In the genomic region with DNA sequence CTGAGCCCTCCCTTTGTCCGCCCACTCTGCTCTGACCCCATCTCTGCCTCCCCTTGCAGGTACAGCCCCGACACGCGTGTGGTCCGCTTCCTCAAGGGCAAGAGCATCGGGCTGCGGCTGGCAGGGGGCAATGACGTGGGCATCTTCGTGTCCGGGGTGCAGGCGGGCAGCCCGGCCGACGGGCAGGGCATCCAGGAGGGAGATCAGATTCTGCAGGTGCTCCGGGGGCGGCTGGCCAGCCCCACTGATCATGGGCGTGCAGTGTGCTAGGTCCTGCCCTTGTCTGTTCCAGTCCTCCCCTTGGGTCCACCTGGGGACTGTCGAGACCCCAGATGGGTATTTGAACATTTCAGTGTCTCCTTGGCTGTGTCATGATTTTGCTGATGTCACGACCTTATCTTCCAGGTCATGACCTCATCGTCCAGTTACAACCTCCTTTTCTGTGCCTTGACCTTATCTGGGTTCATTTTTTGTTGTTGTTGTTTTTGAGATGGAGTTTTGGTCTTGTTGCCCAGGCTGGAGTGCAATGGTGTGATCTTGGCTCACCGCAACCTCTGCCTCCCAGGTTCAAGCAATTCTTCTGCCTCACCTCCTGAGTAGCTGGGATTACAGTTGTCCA, we compare ENCODE assay signal across 1 cellular context.
TF ChIP-seq lines count a peak whose summit lies in the region.

No MANE protein-coding gene starts in this region.

TF ChIP-seq in HEK293, 187 proteins besides CTCF, POLR2A, EP300 and RAD21:
- TF ChIP-seq, protein P1, sequence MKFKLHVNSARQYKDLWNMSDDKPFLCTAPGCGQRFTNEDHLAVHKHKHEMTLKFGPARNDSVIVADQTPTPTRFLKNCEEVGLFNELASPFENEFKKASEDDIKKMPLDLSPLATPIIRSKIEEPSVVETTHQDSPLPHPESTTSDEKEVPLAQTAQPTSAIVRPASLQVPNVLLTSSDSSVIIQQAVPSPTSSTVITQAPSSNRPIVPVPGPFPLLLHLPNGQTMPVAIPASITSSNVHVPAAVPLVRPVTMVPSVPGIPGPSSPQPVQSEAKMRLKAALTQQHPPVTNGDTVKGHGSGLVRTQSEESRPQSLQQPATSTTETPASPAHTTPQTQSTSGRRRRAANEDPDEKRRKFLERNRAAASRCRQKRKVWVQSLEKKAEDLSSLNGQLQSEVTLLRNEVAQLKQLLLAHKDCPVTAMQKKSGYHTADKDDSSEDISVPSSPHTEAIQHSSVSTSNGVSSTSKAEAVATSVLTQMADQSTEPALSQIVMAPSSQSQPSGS (tag by site-specific recombination; IDR thresholded peaks at IDR 0.05; ENCODE audit: low read depth): peak; percentile 35; the same call in 1 of the 2 replicates
- no peak for TF ChIP-seq ZNF302 (tag by site-specific recombination; IDR thresholded peaks at IDR 0.05; ENCODE audit: low read depth)
